ENCODE assay signal across 20 cellular contexts in the genomic region with DNA sequence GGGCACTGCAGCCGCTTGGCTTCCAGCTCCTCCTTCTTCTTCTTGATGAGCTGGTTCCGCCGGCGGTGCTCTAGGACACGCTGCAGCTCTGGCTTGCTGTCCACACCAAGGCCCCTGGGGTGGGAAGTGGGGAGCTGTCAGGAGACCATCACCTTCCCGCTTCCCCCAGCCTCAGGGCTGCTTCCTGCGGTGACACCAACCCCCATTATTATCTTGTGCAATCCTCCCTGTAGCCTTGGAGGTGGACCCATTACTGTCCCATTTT. TPM values are rescaled to one million over a fixed set of nuclear protein-coding genes. Genes with fewer than 3 reads are reported as not detected.
"Had no signal": no experiment of that assay in that cellular context is flagged by ENCODE, and none has a peak within 500 bp of the region (broad histone marks: within the 10 kb centered on the region; RNA-seq: fewer than 3 reads in every experiment).

No MANE protein-coding gene starts in this region.

- ATAC-seq: natural killer cell treated with Interleukin-12 subunit alpha and Interleukin-12 subunit beta and Interleukin-15 and Interleukin-18, amount 100 ng/mL, for 72 hours had no signal

- H3K4me1 ChIP-seq: prostate gland had no signal

- DNase-seq: dermis blood vessel endothelial cell; erythroblast; foreskin melanocyte; kidney glomerular epithelial cell; mammary epithelial cell; midbrain; occipital lobe; retina; small intestine; stimulated activated CD4-positive, alpha-beta T cell treated with anti-CD3 and anti-CD28 coated beads, Interleukin-12 subunit alpha, Interleukin-12 subunit beta, amount 100 ng/mL, for 4 hours; stimulated activated naive CD4-positive, alpha-beta T cell; stomach; substantia nigra; transverse colon had no signal

- H3K9ac ChIP-seq: neural progenitor cell had no signal

- H3K4me3 Mint-ChIP-seq: natural killer cell treated with Interleukin-12 subunit alpha and Interleukin-12 subunit beta and Interleukin-15 and Interleukin-18, amount 100 ng/mL, for 72 hours; neural progenitor cell had no signal

- H3K27ac Mint-ChIP-seq: natural killer cell treated with Interleukin-12 subunit alpha and Interleukin-12 subunit beta and Interleukin-15 and Interleukin-18, amount 100 ng/mL, for 72 hours; neural progenitor cell had no signal

- H3K27me3 ChIP-seq: hepatocyte, neural progenitor cell, pancreas, stomach, transverse colon had no signal

- H3K36me3 Mint-ChIP-seq: natural killer cell treated with Interleukin-12 subunit alpha and Interleukin-12 subunit beta and Interleukin-15 and Interleukin-18, amount 100 ng/mL, for 72 hours; neural progenitor cell had no signal

- H3K4me3 ChIP-seq: hepatocyte, neural progenitor cell, pancreas, prostate gland, stomach, thoracic aorta, transverse colon had no signal

- H3K9me3 Mint-ChIP-seq: natural killer cell treated with Interleukin-12 subunit alpha and Interleukin-12 subunit beta and Interleukin-15 and Interleukin-18, amount 100 ng/mL, for 72 hours had no signal

- H3K27ac ChIP-seq: hepatocyte, neural progenitor cell, prostate gland, stomach, thoracic aorta, transverse colon had no signal

- H3K36me3 ChIP-seq: neural progenitor cell, pancreas, thoracic aorta, transverse colon had no signal

- H3K9me3 ChIP-seq: pancreas, prostate gland, stomach, thoracic aorta, transverse colon had no signal

RNA-seq across cellular contexts. Expression of gene FAM107A, which starts 10.0 kb away (rescaled TPM):
- total RNA-seq: natural killer cell treated with Interleukin-12 subunit alpha and Interleukin-12 subunit beta and Interleukin-15 and Interleukin-18, amount 100 ng/mL, for 72 hours had no signal
- polyA plus RNA-seq: mammary epithelial cell had no signal

RNA-seq across cellular contexts. Expression of gene ACOX2, which starts 30.2 kb away (rescaled TPM):
- total RNA-seq: natural killer cell treated with Interleukin-12 subunit alpha and Interleukin-12 subunit beta and Interleukin-15 and Interleukin-18, amount 100 ng/mL, for 72 hours had no signal
